1 cellular context compared by ENCODE assay signal in the genomic region with DNA sequence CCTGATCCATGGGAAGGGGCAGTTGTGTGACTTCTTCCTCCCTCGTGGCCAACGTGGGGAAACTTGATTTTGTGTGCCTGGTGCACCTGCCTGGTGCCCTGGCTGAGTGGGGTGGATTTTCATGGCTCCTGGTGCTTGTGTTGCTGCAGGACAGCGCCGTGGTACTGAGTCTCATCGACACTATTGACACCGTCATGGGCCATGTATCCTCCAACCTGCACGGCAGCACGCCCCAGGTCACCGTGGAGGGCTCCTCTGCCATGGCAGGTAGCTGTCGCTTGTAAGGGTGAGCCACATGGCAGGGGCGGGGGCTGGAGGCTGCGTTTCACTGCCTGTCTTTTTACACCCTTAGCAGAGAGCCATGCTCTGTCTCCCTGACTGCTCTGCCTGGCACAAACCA.
TF ChIP-seq lines count a peak whose summit lies in the region.

No MANE protein-coding gene starts in this region.

TF ChIP-seq in H1, 55 proteins besides CTCF, POLR2A, EP300 and RAD21:
- no peak for TF ChIP-seq SIX5 (IDR thresholded peaks at IDR 0.05; ENCODE audit: low read depth, low read length)
- no peak for TF ChIP-seq CEBPB (IDR thresholded peaks at IDR 0.05; ENCODE audit: low read depth, low read length)
- TF ChIP-seq EGR1 (IDR thresholded peaks at IDR 0.05; ENCODE audit: borderline replicate concordance, low read depth, low read length): no peak
- TF ChIP-seq CBX8 (IDR thresholded peaks at IDR 0.05; ENCODE audit: borderline replicate concordance, low read depth, low read length): no peak
- no peak for TF ChIP-seq HDAC2 (IDR thresholded peaks at IDR 0.05; ENCODE audit: borderline replicate concordance in 1 of 2, low read depth in 2 of 2, low read length in 2 of 2)
- no peak for TF ChIP-seq TAF7 (optimal IDR thresholded peaks at IDR 0.05; ENCODE audit: borderline replicate concordance, low read depth, low read length)
- no peak for TF ChIP-seq CHD1 (IDR thresholded peaks at IDR 0.05; ENCODE audit: low read depth, low read length)
- TF ChIP-seq, protein P1, sequence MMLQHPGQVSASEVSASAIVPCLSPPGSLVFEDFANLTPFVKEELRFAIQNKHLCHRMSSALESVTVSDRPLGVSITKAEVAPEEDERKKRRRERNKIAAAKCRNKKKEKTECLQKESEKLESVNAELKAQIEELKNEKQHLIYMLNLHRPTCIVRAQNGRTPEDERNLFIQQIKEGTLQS (IDR thresholded peaks at IDR 0.05; ENCODE audit: insufficient read depth, low read depth, low read length): no peak
- no peak for TF ChIP-seq BRCA1 (IDR thresholded peaks at IDR 0.05; ENCODE audit: low read depth, low read length)
- no peak for TF ChIP-seq PHF8 (conservative IDR thresholded peaks at IDR 0.05; ENCODE audit: low read depth, low read length)
- no peak for TF ChIP-seq SRF (IDR thresholded peaks at IDR 0.05; ENCODE audit: low read depth, low read length)
- TF ChIP-seq CBX5 (IDR thresholded peaks at IDR 0.05; ENCODE audit: low read depth, low read length): no peak
